8 cellular contexts compared by ENCODE assay signal in genomic region chr1:199089393-199090122, GRCh38.
DNase-seq lines count a peak whose midpoint lies in the region; ATAC-seq, FAIRE-seq and TF ChIP-seq lines count a peak whose summit lies in the region.

No MANE protein-coding gene starts in this region.

- ATAC-seq in GM18511 (IDR thresholded peaks at IDR 0.05; ENCODE audit: unreplicated experiment) (peak; percentile 94), GM21737 (IDR thresholded peaks at IDR 0.05; ENCODE audit: unreplicated experiment) (peak; percentile 93), left lung (peak; percentile 33)

- H3K9ac ChIP-seq in MM.1S (ENCODE audit: low read length) (peak overlapping the region; percentile 17; the same call in 1 of the 2 replicates), kidney (ENCODE audit: low read length in 2 of 2) (no peak overlapping the region)

- H2AFZ ChIP-seq in MM.1S (ENCODE audit: low read length) = no peak overlapping the region

- TF ChIP-seq CTCF in MM.1S (IDR thresholded peaks at IDR 0.05; ENCODE audit: low read length) = no peak
- TF ChIP-seq CTCF in left lung (IDR thresholded peaks at IDR 0.05) = no peak
- no peak for TF ChIP-seq CTCF in kidney (IDR thresholded peaks at IDR 0.05; ENCODE audit: borderline replicate concordance, extremely low read depth, insufficient read depth)
- no peak for TF ChIP-seq CTCF in dorsolateral prefrontal cortex (IDR thresholded peaks at IDR 0.05 in 54 of 56, conservative IDR thresholded peaks at IDR 0.05 in 2 of 56; ENCODE audit: low read depth in 1 of 56, partially characterized antibody in 56 of 56)

- H3K9me3 ChIP-seq in MM.1S (replicated peaks; ENCODE audit: insufficient read depth, low read length) = no peaks in the 10 kb centered on the region
- no peaks in the 10 kb centered on the region for H3K9me3 ChIP-seq in left lung
- H3K9me3 ChIP-seq in kidney (ENCODE audit: control insufficient read depth in 1 of 2, low read length in 2 of 2) = no peaks in the 10 kb centered on the region

- H4K20me1 ChIP-seq in MM.1S (ENCODE audit: insufficient read depth, low read length) = no peaks in the 10 kb centered on the region

- peak overlapping the region; percentile 61 for H3K4me2 ChIP-seq in MM.1S (ENCODE audit: low read depth, low read length)

- no peaks in the 10 kb centered on the region for H3K9me2 ChIP-seq in MM.1S (replicated peaks; ENCODE audit: insufficient read depth, low read length)

- DNase-seq in MM.1S = peak; percentile 87
- DNase-seq in left lung = no peak
- DNase-seq in kidney = no peak
- DNase-seq in T1000 (lab: John Stamatoyannopoulos, UW) = no peak
- no peak for DNase-seq in dorsolateral prefrontal cortex
- no peak for DNase-seq in inferior parietal cortex (ENCODE audit: extremely low spot score)

- no peaks in the 10 kb centered on the region for H3K79me2 ChIP-seq in MM.1S (ENCODE audit: low read length)

- FAIRE-seq in kidney (lab: Jason Lieb, UNC) = no peak

- H3K27me3 ChIP-seq in MM.1S (replicated peaks; ENCODE audit: insufficient read depth, low read length) (no peaks in the 10 kb centered on the region), left lung (no peaks in the 10 kb centered on the region), dorsolateral prefrontal cortex (no peaks in the 10 kb centered on the region)

- H3K27ac ChIP-seq in MM.1S (ENCODE audit: low read length) = peak overlapping the region; percentile 82
- peak overlapping the region in 1 of 2 donors; percentile 46 for H3K27ac ChIP-seq in left lung
- H3K27ac ChIP-seq in kidney (ENCODE audit: low read depth in 2 of 2, low read length in 2 of 2) = no peak overlapping the region
- no peak overlapping the region for H3K27ac ChIP-seq in dorsolateral prefrontal cortex

- intact Hi-C loops in left lung (cut with DNase I) (no loop called here), kidney (cut with DNase I) (no loop called here), dorsolateral prefrontal cortex (cut with DNase I) (loop anchor here in 1 of 2 donors (2.0 kb wide), 1 partner anchor 63 kb away; no protein-coding TSS in a partner anchor)

- peaks cover 13% of the 10 kb centered on the region for H3F3A ChIP-seq in MM.1S (ENCODE audit: insufficient read depth, low read length)

- H3K4me3 ChIP-seq in MM.1S (ENCODE audit: low read length) (peak overlapping the region; percentile 7; the same call in 1 of the 2 replicates), left lung (no peak overlapping the region), kidney (ENCODE audit: low read length in 2 of 2) (no peak overlapping the region), dorsolateral prefrontal cortex (no peak overlapping the region)

- H3K4me1 ChIP-seq in MM.1S (ENCODE audit: low read length) (peaks cover 33% of the 10 kb centered on the region), left lung (peaks cover 0 to 7% of the 10 kb centered on the region in 2 donors), kidney (ENCODE audit: control insufficient read depth in 1 of 2, insufficient read depth in 1 of 2, low read depth in 1 of 2, low read length in 2 of 2) (peaks cover 0 to under 1% of the 10 kb centered on the region in 2 donors)

- H3K36me3 ChIP-seq in MM.1S (replicated peaks; ENCODE audit: insufficient read depth, low read length) (no peaks in the 10 kb centered on the region), left lung (no peaks in the 10 kb centered on the region), kidney (ENCODE audit: control insufficient read depth in 1 of 2, insufficient read depth in 2 of 2, low read length in 2 of 2) (no peaks in the 10 kb centered on the region)

Comparison
In these comparisons a context has a peak if more than half of its experiments do, and no peak if none do; other contexts are left out.
1. ATAC-seq: peak in every context shown above with its lines; median percentile 94 in GM18511; 93 in GM21737; 33 in left lung.